In the genomic region with DNA sequence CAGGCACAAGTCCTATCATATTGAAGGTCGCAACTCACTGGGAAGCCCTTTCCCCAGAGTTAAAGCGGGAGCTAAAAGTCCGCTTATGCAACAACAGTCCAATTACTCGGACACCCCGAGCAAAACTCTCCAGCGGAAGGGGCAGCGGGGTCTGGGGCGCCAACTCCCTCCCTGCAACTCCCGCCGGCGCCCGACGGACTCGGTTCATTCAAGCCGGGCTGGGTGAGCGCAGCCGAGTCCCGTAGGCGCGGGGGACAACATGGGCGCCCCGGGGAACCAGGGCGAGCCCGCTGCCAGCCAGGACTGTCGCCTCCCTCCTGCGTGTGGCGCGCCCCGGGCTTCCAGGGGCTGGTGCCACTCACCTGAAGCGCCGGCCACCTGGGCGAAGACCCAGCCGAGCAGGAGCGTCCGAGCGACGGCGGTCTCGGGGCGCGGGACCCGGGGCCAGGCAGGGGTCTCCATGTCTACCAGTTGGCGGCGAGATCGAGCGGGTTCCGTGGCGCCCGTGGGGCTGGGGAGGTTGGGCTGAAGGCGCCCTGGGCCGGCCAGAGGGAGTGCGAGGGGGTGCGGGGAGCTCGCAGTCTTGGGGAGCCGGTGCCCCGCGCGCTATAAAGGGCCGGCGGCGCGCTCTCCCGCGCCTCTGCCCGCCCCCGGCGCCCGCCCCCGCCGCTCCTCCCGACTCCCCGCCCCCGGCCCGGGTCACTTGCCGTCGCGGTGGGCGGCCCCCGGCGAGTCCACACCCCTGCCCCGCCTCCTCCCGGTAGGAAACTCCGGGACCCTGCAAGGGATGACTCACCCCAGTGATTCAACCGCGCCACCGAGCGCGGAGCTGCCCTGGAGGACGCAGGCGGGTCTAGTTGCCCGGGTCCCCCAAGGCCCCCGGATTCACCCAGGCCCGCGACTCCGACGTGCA, we compare ENCODE assay signal across 8 cellular contexts. TPM values are rescaled to one million over a fixed set of nuclear protein-coding genes. Genes with fewer than 3 reads are reported as not detected.
DNase-seq lines count a peak whose midpoint lies in the region; ATAC-seq and TF ChIP-seq lines count a peak whose summit lies in the region.

F3 (minus strand) TSS at position 585 of the 913 bp plus-strand sequence; CDS start at position 462, 123 bp downstream.

- DNase-seq in NCI-H69 (lab: John Stamatoyannopoulos, UW) = peak; percentile 74
- DNase-seq in activated T-cell treated with anti-CD3 and anti-CD28 coated beads for 1 hour (ENCODE audit: low read depth) = peak; percentile 26
- DNase-seq in erythroblast (lab: John Stamatoyannopoulos, UW) = peak; percentile 52 to 77
- peak; percentile 89 for DNase-seq in mucosa of gallbladder (ENCODE audit: low spot score)
- DNase-seq in stimulated activated CD8-positive, alpha-beta memory T cell treated with anti-CD3 and anti-CD28 coated beads, Interleukin-2, amount 100 ng/mL, for 48 hours (ENCODE audit: low read depth in 2 of 2) = peak; percentile 74 to 82

- peak; percentile 87 for ATAC-seq in HG03095 (IDR thresholded peaks at IDR 0.05; ENCODE audit: unreplicated experiment)

- peak within 1 kb of the TSS; percentile 54 for H3K27ac ChIP-seq in 22Rv1

- TF ChIP-seq POLR2A in GM15510 (IDR thresholded peaks at IDR 0.05; ENCODE audit: borderline replicate concordance, extremely low read depth, insufficient read length) (peak; percentile 18), erythroblast (IDR thresholded peaks at IDR 0.05; ENCODE audit: low read length) (no peak)

- TF ChIP-seq CTCF in 22Rv1 (IDR thresholded peaks at IDR 0.05) = peak; percentile 22

RNA-seq across cellular contexts. Expression of gene F3, which starts in this region (rescaled TPM):
- total RNA-seq in mucosa of gallbladder = 26.0 TPM

Comparison
In these comparisons a context has a peak if more than half of its experiments do, and no peak if none do; other contexts are left out.
1. Peak in every context shown above with its lines: DNase-seq, ATAC-seq and H3K27ac ChIP-seq.
2. DNase-seq: peak in every context shown above with its lines; median percentile 89 in mucosa of gallbladder; 78 in stimulated activated CD8-positive, alpha-beta memory T cell treated with anti-CD3 and anti-CD28 coated beads, Interleukin-2, amount 100 ng/mL, for 48 hours; 74 in NCI-H69; 64 in erythroblast; 26 in activated T-cell treated with anti-CD3 and anti-CD28 coated beads for 1 hour.